In the genomic region with DNA sequence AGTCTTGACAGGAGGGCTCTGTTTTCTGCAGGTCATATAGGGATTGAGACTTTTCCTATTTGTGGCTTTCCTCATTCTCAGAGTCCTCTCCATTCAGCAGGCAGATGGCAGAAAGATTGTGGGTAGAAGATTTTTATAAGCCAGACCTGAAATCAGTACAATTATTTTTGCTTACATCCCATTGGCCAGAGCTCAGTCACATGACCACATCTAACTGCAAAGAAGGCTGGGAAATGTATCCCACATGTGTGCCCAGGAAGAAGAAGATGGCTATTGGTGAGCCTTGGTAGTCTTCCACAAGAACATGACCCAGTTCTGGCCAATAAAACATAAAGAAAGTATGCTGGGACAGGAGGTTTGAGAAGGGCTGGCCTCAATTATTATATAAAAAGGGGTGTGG, we compare ENCODE assay signal across 1 cellular context.
TF ChIP-seq lines count a peak whose summit lies in the region.

No MANE protein-coding gene starts in this region.

TF ChIP-seq in A549, 52 proteins besides CTCF, POLR2A, EP300 and RAD21:
- TF ChIP-seq, protein P1, sequence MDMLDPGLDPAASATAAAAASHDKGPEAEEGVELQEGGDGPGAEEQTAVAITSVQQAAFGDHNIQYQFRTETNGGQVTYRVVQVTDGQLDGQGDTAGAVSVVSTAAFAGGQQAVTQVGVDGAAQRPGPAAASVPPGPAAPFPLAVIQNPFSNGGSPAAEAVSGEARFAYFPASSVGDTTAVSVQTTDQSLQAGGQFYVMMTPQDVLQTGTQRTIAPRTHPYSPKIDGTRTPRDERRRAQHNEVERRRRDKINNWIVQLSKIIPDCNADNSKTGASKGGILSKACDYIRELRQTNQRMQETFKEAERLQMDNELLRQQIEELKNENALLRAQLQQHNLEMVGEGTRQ (IDR thresholded peaks at IDR 0.05) = peak; percentile 76
- no peak for TF ChIP-seq RCOR1 (IDR thresholded peaks at IDR 0.05; ENCODE audit: low read depth, low read length)
TF ChIP-seq in A549: peak in this region for 1.
